ENCODE assay signal across 12 cellular contexts in the genomic region with DNA sequence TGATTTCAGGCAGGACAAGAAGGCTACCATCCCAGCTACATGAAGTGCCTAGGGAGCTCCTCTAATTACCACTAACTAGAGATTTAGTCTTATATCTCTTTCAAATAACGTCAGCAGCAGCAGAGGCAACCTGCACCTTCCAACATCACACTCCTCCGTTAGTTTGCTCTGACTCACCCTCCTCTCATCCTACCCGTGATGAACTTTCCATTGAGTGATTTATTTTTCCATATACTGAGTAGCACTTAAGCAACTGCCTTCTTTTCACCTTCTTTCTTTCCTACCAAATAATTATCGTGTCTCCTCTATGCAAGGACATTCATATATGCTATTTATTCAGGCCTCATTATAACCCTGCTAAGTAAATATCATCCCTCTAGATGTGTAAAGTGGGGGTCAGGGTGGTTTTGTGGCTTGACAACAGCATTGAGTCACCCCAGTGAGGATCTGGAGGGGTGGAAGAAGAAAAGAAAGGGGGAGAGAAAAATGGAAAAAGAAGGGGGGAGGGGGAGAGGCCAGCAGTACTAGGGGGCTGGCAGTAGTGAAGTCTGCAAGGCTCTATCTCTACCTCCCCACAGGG.
DNase-seq lines count a peak whose midpoint lies in the region; ATAC-seq and TF ChIP-seq lines count a peak whose summit lies in the region.
"Had no signal": no experiment of that assay in that cellular context is flagged by ENCODE, and none has a peak within 500 bp of the region (broad histone marks: within the 10 kb centered on the region; RNA-seq: fewer than 3 reads in every experiment).

No MANE protein-coding gene starts in this region.

- no peak overlapping the region for H2AFZ ChIP-seq in ACC112 (ENCODE audit: low read length, unreplicated experiment)
- H2AFZ ChIP-seq: hepatocyte had no signal

- ATAC-seq in SK-N-SH treated with all-trans-retinoic acid at 6 μM for 48 hours (no peak), GM21360 (IDR thresholded peaks at IDR 0.05; ENCODE audit: unreplicated experiment) (no peak)
- ATAC-seq: lower lobe of right lung had no signal

- peaks cover 6% of the 10 kb centered on the region for H3K4me1 ChIP-seq in ACC112 (ENCODE audit: control insufficient read depth, insufficient read depth, low read length, unreplicated experiment)
- H3K4me1 ChIP-seq: lower lobe of right lung had no signal

- no peaks in the 10 kb centered on the region for H3K79me2 ChIP-seq in ACC112 (ENCODE audit: control insufficient read depth, insufficient read depth, low read length, unreplicated experiment)
- H3K79me2 ChIP-seq: hepatocyte had no signal

- H3K27ac ChIP-seq in ACC112 (ENCODE audit: low read depth, low read length) (peak overlapping the region; percentile 13; the same call in 1 of the 2 replicates), RWPE1 (no peak overlapping the region)
- H3K27ac ChIP-seq: hepatocyte, lower lobe of right lung had no signal

- CTCF ChIA-PET in RWPE1 (lab: Yijun Ruan, JAX), result interaction anchor here (0.8 to 1.5 kb wide), 2 partner anchors 252 to 759 kb away, joined by 4 to 8 read pairs; no protein-coding TSS in a partner anchor

- POLR2A ChIA-PET in RWPE1 (lab: Yijun Ruan, JAX; ENCODE audit: low non-redundant PET), result no interaction called here

- H3K4me3 ChIP-seq in ACC112 (ENCODE audit: low read depth, low read length) (no peak overlapping the region), fibroblast of pulmonary artery (replicated peaks; ENCODE audit: low read depth, low read length) (no peak overlapping the region)
- H3K4me3 ChIP-seq: hepatocyte, lower lobe of right lung had no signal

- TF ChIP-seq CTCF in RWPE1 (conservative IDR thresholded peaks at IDR 0.05; ENCODE audit: low read depth) (no peak), fibroblast of pulmonary artery (IDR thresholded peaks at IDR 0.05; ENCODE audit: low read length, missing control alignments) (no peak)

- no peaks in the 10 kb centered on the region for H3K36me3 ChIP-seq in ACC112 (ENCODE audit: insufficient read depth, low read length)
- H3K36me3 ChIP-seq: lower lobe of right lung had no signal

- H3K27me3 ChIP-seq in ACC112 (ENCODE audit: insufficient read depth, low read length), result no peaks in the 10 kb centered on the region

- DNase-seq in NCI-H1417 (lab: John Stamatoyannopoulos, UW), result peak in 2 of 3 experiments; percentile 28 to 37
- DNase-seq in NCI-H1417 treated with DMSO at 0.1 percent for 48 hours (lab: John Stamatoyannopoulos, UW), result no peak
- DNase-seq in RWPE1 (ENCODE audit: low spot score), result peak; percentile 29
- peak; percentile 36 for DNase-seq in fibroblast of pulmonary artery (ENCODE audit: low read depth)
- no peak for DNase-seq in NCI-H524 treated with DMSO at 0.1 percent for 48 hours (lab: John Stamatoyannopoulos, UW)
- DNase-seq: lower lobe of right lung, NCI-H1092, small intestine had no signal

TF ChIP-seq in SK-N-SH treated with all-trans-retinoic acid at 6 μM for 48 hours, 23 proteins besides CTCF, POLR2A, EP300 and RAD21:
- TF ChIP-seq BACH2 (CRISPR knock-in tag; IDR thresholded peaks at IDR 0.05; ENCODE audit: borderline replicate concordance) (no peak), ZNF70 (CRISPR knock-in tag; IDR thresholded peaks at IDR 0.05) (no peak), ZFP3 (CRISPR knock-in tag; IDR thresholded peaks at IDR 0.05) (no peak), OSR1 (CRISPR knock-in tag; IDR thresholded peaks at IDR 0.05) (no peak), RARB (CRISPR knock-in tag; IDR thresholded peaks at IDR 0.05) (no peak)
- TF ChIP-seq, protein P1, sequence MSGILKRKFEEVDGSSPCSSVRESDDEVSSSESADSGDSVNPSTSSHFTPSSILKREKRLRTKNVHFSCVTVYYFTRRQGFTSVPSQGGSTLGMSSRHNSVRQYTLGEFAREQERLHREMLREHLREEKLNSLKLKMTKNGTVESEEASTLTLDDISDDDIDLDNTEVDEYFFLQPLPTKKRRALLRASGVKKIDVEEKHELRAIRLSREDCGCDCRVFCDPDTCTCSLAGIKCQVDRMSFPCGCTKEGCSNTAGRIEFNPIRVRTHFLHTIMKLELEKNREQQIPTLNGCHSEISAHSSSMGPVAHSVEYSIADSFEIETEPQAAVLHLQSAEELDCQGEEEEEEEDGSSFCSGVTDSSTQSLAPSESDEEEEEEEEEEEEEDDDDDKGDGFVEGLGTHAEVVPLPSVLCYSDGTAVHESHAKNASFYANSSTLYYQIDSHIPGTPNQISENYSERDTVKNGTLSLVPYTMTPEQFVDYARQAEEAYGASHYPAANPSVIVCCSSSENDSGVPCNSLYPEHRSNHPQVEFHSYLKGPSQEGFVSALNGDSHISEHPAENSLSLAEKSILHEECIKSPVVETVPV (CRISPR knock-in tag; IDR thresholded peaks at IDR 0.05), result no peak
- TF ChIP-seq, protein P2, sequence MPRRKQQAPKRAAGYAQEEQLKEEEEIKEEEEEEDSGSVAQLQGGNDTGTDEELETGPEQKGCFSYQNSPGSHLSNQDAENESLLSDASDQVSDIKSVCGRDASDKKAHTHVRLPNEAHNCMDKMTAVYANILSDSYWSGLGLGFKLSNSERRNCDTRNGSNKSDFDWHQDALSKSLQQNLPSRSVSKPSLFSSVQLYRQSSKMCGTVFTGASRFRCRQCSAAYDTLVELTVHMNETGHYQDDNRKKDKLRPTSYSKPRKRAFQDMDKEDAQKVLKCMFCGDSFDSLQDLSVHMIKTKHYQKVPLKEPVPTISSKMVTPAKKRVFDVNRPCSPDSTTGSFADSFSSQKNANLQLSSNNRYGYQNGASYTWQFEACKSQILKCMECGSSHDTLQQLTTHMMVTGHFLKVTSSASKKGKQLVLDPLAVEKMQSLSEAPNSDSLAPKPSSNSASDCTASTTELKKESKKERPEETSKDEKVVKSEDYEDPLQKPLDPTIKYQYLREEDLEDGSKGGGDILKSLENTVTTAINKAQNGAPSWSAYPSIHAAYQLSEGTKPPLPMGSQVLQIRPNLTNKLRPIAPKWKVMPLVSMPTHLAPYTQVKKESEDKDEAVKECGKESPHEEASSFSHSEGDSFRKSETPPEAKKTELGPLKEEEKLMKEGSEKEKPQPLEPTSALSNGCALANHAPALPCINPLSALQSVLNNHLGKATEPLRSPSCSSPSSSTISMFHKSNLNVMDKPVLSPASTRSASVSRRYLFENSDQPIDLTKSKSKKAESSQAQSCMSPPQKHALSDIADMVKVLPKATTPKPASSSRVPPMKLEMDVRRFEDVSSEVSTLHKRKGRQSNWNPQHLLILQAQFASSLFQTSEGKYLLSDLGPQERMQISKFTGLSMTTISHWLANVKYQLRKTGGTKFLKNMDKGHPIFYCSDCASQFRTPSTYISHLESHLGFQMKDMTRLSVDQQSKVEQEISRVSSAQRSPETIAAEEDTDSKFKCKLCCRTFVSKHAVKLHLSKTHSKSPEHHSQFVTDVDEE (CRISPR knock-in tag; IDR thresholded peaks at IDR 0.05), result no peak

Comparison
In these comparisons a context has a peak if more than half of its experiments do, and no peak if none do; other contexts are left out.
1. DNase-seq: peak in NCI-H1417 (2 of 3), RWPE1 (single experiment) and fibroblast of pulmonary artery (single experiment); none in NCI-H1417 treated with DMSO at 0.1 percent for 48 hours (single experiment) and NCI-H524 treated with DMSO at 0.1 percent for 48 hours (single experiment).